ENCODE assay signal across 13 cellular contexts in the genomic region with DNA sequence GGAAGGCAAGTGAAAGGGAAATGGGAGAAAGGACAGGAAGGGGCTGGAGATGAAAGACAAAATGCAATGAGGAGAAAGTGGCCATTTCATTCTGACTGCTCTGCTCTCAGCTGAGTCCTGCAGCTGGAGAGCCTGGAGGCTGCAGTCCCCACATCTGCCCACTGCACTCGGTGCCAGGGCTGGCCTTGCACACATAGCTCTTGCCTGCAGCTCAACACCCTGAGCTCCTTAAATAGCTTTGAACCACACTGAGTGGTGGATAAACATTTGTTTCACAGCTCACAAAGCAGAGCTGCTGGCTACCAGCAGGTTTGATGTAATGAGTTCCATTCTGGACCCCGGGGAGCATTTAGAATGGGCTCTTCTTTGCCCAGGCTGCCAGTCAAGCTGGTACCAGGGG.
DNase-seq lines count a peak whose midpoint lies in the region; ATAC-seq and TF ChIP-seq lines count a peak whose summit lies in the region.
"Had no signal": no experiment of that assay in that cellular context is flagged by ENCODE, and none has a peak within 500 bp of the region (broad histone marks: within the 10 kb centered on the region; RNA-seq: fewer than 3 reads in every experiment).

No MANE protein-coding gene starts in this region.

- intact Hi-C loops in OCI-LY7 (cut with micrococcal nuclease; ENCODE audit: unreplicated experiment): loop anchor here (2.0 to 10.0 kb wide), 4 partner anchors 17 to 705 kb away; a partner anchor contains a TSS
- intact Hi-C loops in left ventricle myocardium superior (cut with micrococcal nuclease): no loop called here

- H3K36me3 ChIP-seq in BLaER1 treated with 17β-estradiol and CSF1 and Interleukin-3, amounts not matched to agents 10 nM and 100 nM: no peaks in the 10 kb centered on the region
- no peaks in the 10 kb centered on the region for H3K36me3 ChIP-seq in OCI-LY7 (ENCODE audit: insufficient read depth, low read length)
- H3K36me3 ChIP-seq: esophagus squamous epithelium had no signal

- no peaks in the 10 kb centered on the region; a peak in 1 of 22 replicates for H4K20me1 ChIP-seq in BLaER1 treated with 17β-estradiol and CSF1 and Interleukin-3, amounts not matched to agents 10 nM and 100 nM
- H4K20me1 ChIP-seq in OCI-LY7 (ENCODE audit: insufficient read depth, low read length): no peaks in the 10 kb centered on the region

- CTCF ChIA-PET in OCI-LY7 (lab: Charles Lee; ENCODE audit: unreplicated experiment): interaction anchor here (0.6 to 3.2 kb wide), 7 partner anchors 9 to 60 kb away, joined by 3 to 24 read pairs (median 4); no protein-coding TSS in a partner anchor

- H2AFZ ChIP-seq in OCI-LY7 (ENCODE audit: low read length): peak overlapping the region; percentile 54; the same call in 1 of the 2 replicates

- H3K4me1 ChIP-seq in BLaER1 treated with 17β-estradiol and CSF1 and Interleukin-3, amounts not matched to agents 10 nM and 100 nM: peaks cover 24 to 48% (median 27%) of the 10 kb centered on the region in 10 experiments
- H3K4me1 ChIP-seq in OCI-LY7 (ENCODE audit: insufficient read depth, low read length, poor library complexity, severe bottlenecking): peaks cover 57% of the 10 kb centered on the region

- no peak for TF ChIP-seq CTCF in OCI-LY7 (conservative IDR thresholded peaks at IDR 0.05; ENCODE audit: low read length)

- DNase-seq in OCI-LY7 (ENCODE audit: low spot score) (peak; percentile 48), left ventricle myocardium superior (peak; percentile 60), NCI-H226 (no peak), OCI-M2 (lab: John Stamatoyannopoulos, UW; ENCODE audit: unreplicated experiment) (no peak)
- DNase-seq: esophagus squamous epithelium, NCI-H526 treated with DMSO at 0.1 percent for 48 hours had no signal

- no peak overlapping the region for H3K4me3 ChIP-seq in BLaER1 treated with 17β-estradiol and CSF1 and Interleukin-3, amounts not matched to agents 10 nM and 100 nM
- peak overlapping the region; percentile 45 for H3K4me3 ChIP-seq in OCI-LY7 (ENCODE audit: low read depth, low read length, poor library complexity, severe bottlenecking)
- H3K4me3 ChIP-seq: coronary artery, esophagus squamous epithelium had no signal

- H3K4me2 ChIP-seq in BLaER1 treated with 17β-estradiol and CSF1 and Interleukin-3, amounts not matched to agents 10 nM and 100 nM: peak overlapping the region; percentile 61 to 90 (median 77)
- H3K4me2 ChIP-seq in OCI-LY7 (ENCODE audit: low read length): peak overlapping the region; percentile 73

- H3K9ac ChIP-seq in BLaER1 treated with 17β-estradiol and CSF1 and Interleukin-3, amounts not matched to agents 10 nM and 100 nM: peak overlapping the region in 2 of 11 experiments; percentile 21 to 50; a peak in 1 of 22 replicates

- no TSS peak for BruUV-seq in OCI-LY7 (replicated peaks; lab: Mats Ljungman, UMichigan)

- no peaks in the 10 kb centered on the region for H3K79me2 ChIP-seq in OCI-LY7 (ENCODE audit: insufficient read depth, low read depth, low read length)

- H3K27ac ChIP-seq in BLaER1 treated with 17β-estradiol and CSF1 and Interleukin-3, amounts not matched to agents 10 nM and 100 nM: peak overlapping the region in 6 of 11 experiments; percentile 38 to 74 (median 56); a peak in 9 of 22 replicates
- peak overlapping the region; percentile 51 for H3K27ac ChIP-seq in OCI-LY7 (ENCODE audit: low read depth, low read length, poor library complexity, severe bottlenecking)
- H3K27ac ChIP-seq: coronary artery had no signal

- ATAC-seq in GM21576 (IDR thresholded peaks at IDR 0.05; ENCODE audit: unreplicated experiment): peak; percentile 25
- peak; percentile 92 for ATAC-seq in left ventricle myocardium superior
- no peak for ATAC-seq in HG03439 (IDR thresholded peaks at IDR 0.05; ENCODE audit: unreplicated experiment)
- ATAC-seq in HG03097 (IDR thresholded peaks at IDR 0.05; ENCODE audit: low FRiP score, unreplicated experiment): no peak
- ATAC-seq: activated CD4-positive, CD25-positive, alpha-beta regulatory T cell treated with anti-CD3 and anti-CD28 coated beads, Interleukin-2, amount 50 U/mL, for 24 hours; natural killer cell treated with Interleukin-12 subunit alpha and Interleukin-12 subunit beta and Interleukin-15 and Interleukin-18, amount 100 ng/mL, for 72 hours had no signal

- H3K9me2 ChIP-seq in OCI-LY7 (ENCODE audit: insufficient read depth, low read length): no peaks in the 10 kb centered on the region

- peaks cover 0 to 48% (median 0%) of the 10 kb centered on the region in 11 experiments; a peak in 4 of 22 replicates for H3K27me3 ChIP-seq in BLaER1 treated with 17β-estradiol and CSF1 and Interleukin-3, amounts not matched to agents 10 nM and 100 nM

- POLR2A ChIA-PET in OCI-LY7 (lab: Charles Lee): interaction anchor here (0.5 to 8.6 kb wide), 17 partner anchors 9 to 1820 kb away, joined by 3 to 94 read pairs (median 4); no protein-coding TSS in a partner anchor

- no peaks in the 10 kb centered on the region for H3K9me3 ChIP-seq in BLaER1 treated with 17β-estradiol and CSF1 and Interleukin-3, amounts not matched to agents 10 nM and 100 nM (replicated peaks in 1 of 11)
- H3K9me3 ChIP-seq in OCI-LY7 (ENCODE audit: low read length): no peaks in the 10 kb centered on the region
- H3K9me3 ChIP-seq: esophagus squamous epithelium had no signal

Comparison
In these comparisons a context has a peak if more than half of its experiments do, and no peak if none do; other contexts are left out.
1. ATAC-seq: peak in GM21576 (single experiment) and left ventricle myocardium superior (single experiment); none in HG03439 (single experiment) and HG03097 (single experiment).
2. DNase-seq: peak in OCI-LY7 (single experiment) and left ventricle myocardium superior (single experiment); none in NCI-H226 (single experiment) and OCI-M2 (single experiment).